In the genomic region with DNA sequence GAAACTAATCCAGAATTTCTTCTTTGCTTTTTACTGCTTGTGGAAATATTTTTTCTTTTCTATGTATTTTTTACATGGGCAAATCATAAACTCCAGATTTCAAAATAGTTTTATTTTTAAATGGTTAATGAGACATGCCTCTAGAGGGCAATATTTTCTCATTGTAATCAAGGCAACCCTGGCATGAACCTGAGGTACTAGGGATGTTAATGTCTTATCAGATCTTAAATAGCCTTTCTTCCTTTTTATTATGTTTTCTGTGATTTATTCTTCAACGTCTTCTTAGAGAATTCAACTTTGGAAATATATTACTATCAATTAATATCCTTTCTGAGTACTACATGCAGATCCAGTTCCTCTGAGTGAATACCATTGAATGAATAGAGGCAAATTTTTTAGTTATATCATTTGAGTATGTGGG, we compare ENCODE assay signal across 8 cellular contexts.
DNase-seq lines count a peak whose midpoint lies in the region; ATAC-seq and TF ChIP-seq lines count a peak whose summit lies in the region.

No MANE protein-coding gene starts in this region.

- H3K9me3 ChIP-seq in DND-41 (ENCODE audit: insufficient read depth, low read length, severe bottlenecking), result no peaks in the 10 kb centered on the region

- H3K4me1 Mint-ChIP-seq in activated CD4-positive, alpha-beta T cell treated with anti-CD3 and anti-CD28 coated beads for 36 hours, result no peaks in the 10 kb centered on the region

- no peak overlapping the region for H3K4me3 Mint-ChIP-seq in activated CD4-positive, alpha-beta T cell treated with anti-CD3 and anti-CD28 coated beads for 36 hours

- H3K4me2 ChIP-seq in DND-41 (ENCODE audit: insufficient read depth, low read length), result no peak overlapping the region

- H3K27ac ChIP-seq in DND-41 (ENCODE audit: low read length), result no peak overlapping the region

- H3K36me3 Mint-ChIP-seq in activated CD4-positive, alpha-beta T cell treated with anti-CD3 and anti-CD28 coated beads for 36 hours (ENCODE audit: low read depth), result peaks cover 2% of the 10 kb centered on the region

- no peaks in the 10 kb centered on the region for H3K27me3 Mint-ChIP-seq in activated CD4-positive, alpha-beta T cell treated with anti-CD3 and anti-CD28 coated beads for 36 hours

- H3K27ac Mint-ChIP-seq in activated CD4-positive, alpha-beta T cell treated with anti-CD3 and anti-CD28 coated beads for 36 hours, result no peak overlapping the region

- peak; percentile 60; the same call in 2 of the 3 replicates for ATAC-seq in DND-41 (ENCODE audit: insufficient read depth, low read depth)
- peak; percentile 87 for ATAC-seq in SK-N-SH treated with all-trans-retinoic acid at 6 μM for 48 hours
- no peak for ATAC-seq in activated CD4-positive, alpha-beta T cell treated with anti-CD3 and anti-CD28 coated beads for 36 hours
- no peak for ATAC-seq in GM19328 (IDR thresholded peaks at IDR 0.05; ENCODE audit: unreplicated experiment)
- no peak for ATAC-seq in HG02588 (IDR thresholded peaks at IDR 0.05; ENCODE audit: unreplicated experiment)

- no peaks in the 10 kb centered on the region for H4K20me1 ChIP-seq in DND-41 (ENCODE audit: insufficient read depth, low read length)

- DNase-seq in DND-41 (no peak), KG1 (lab: John Stamatoyannopoulos, UW) (peak; percentile 25), foreskin melanocyte (peak; percentile 46), superior temporal gyrus (ENCODE audit: extremely low spot score) (peak; percentile 67)
- no peak for DNase-seq in activated CD4-positive, alpha-beta T cell treated with anti-CD3 and anti-CD28 coated beads for 36 hours

- peaks cover 2% of the 10 kb centered on the region for H3K9me3 Mint-ChIP-seq in activated CD4-positive, alpha-beta T cell treated with anti-CD3 and anti-CD28 coated beads for 36 hours (ENCODE audit: low read depth)

- TF ChIP-seq CTCF in DND-41 (IDR thresholded peaks at IDR 0.05; ENCODE audit: borderline replicate concordance, extremely low read depth, low read length, poor library complexity, severe bottlenecking), result peak; percentile 68

- no peaks in the 10 kb centered on the region for H3K4me1 ChIP-seq in DND-41 (ENCODE audit: insufficient read depth, low read length)

- intact Hi-C loops in activated CD4-positive, alpha-beta T cell treated with anti-CD3 and anti-CD28 coated beads for 36 hours (cut with DNase I, micrococcal nuclease), result loop anchor here (1.0 to 10.0 kb wide), 3 partner anchors 352 to 388 kb away; no protein-coding TSS in a partner anchor

- H2AFZ ChIP-seq in DND-41 (ENCODE audit: low read depth, low read length), result no peak overlapping the region

- H3K4me3 ChIP-seq in DND-41 (ENCODE audit: low read depth in 1 of 2, low read length in 2 of 2), result no peak overlapping the region

- no peaks in the 10 kb centered on the region for H3K36me3 ChIP-seq in DND-41 (ENCODE audit: insufficient read depth, low read length)

- H3K79me2 ChIP-seq in DND-41 (ENCODE audit: insufficient read depth, low read length), result no peaks in the 10 kb centered on the region

- POLR2A ChIA-PET in activated CD4-positive, alpha-beta T cell treated with anti-CD3 and anti-CD28 coated beads for 36 hours (lab: Charles Lee), result no interaction called here

- CTCF ChIA-PET in activated CD4-positive, alpha-beta T cell treated with anti-CD3 and anti-CD28 coated beads for 36 hours (lab: Charles Lee), result interaction anchor here (0.8 to 1.0 kb wide), 2 partner anchors 356 to 412 kb away, joined by 4 read pairs; no protein-coding TSS in a partner anchor

- H3K27me3 ChIP-seq in DND-41 (ENCODE audit: insufficient read depth, low read length, poor library complexity), result no peaks in the 10 kb centered on the region

- no peak overlapping the region for H3K9ac ChIP-seq in DND-41 (ENCODE audit: low read depth, low read length)

TF ChIP-seq in SK-N-SH treated with all-trans-retinoic acid at 6 μM for 48 hours, 23 proteins besides CTCF, POLR2A, EP300 and RAD21 (continues in another document):
- no peak for TF ChIP-seq ESRRG (CRISPR knock-in tag; IDR thresholded peaks at IDR 0.05)
- TF ChIP-seq SNAI2 (CRISPR knock-in tag; IDR thresholded peaks at IDR 0.05), result no peak
- TF ChIP-seq CREB5 (CRISPR knock-in tag; IDR thresholded peaks at IDR 0.05; ENCODE audit: low read depth), result no peak
- TF ChIP-seq ZNF8 (CRISPR knock-in tag; IDR thresholded peaks at IDR 0.05), result 0 out of 2 replicates have a peak, but pooled peaks have one; percentile 4
- TF ChIP-seq ISL1 (CRISPR knock-in tag; IDR thresholded peaks at IDR 0.05), result peak; percentile 95
- TF ChIP-seq ZC3H10 (CRISPR knock-in tag; IDR thresholded peaks at IDR 0.05), result no peak
- no peak for TF ChIP-seq ARNTL (CRISPR knock-in tag; IDR thresholded peaks at IDR 0.05; ENCODE audit: borderline replicate concordance, low read depth)
- TF ChIP-seq ZFP3 (CRISPR knock-in tag; IDR thresholded peaks at IDR 0.05), result no peak
- TF ChIP-seq PPARA (CRISPR knock-in tag; IDR thresholded peaks at IDR 0.05; ENCODE audit: borderline replicate concordance), result no peak
- TF ChIP-seq, protein P1, sequence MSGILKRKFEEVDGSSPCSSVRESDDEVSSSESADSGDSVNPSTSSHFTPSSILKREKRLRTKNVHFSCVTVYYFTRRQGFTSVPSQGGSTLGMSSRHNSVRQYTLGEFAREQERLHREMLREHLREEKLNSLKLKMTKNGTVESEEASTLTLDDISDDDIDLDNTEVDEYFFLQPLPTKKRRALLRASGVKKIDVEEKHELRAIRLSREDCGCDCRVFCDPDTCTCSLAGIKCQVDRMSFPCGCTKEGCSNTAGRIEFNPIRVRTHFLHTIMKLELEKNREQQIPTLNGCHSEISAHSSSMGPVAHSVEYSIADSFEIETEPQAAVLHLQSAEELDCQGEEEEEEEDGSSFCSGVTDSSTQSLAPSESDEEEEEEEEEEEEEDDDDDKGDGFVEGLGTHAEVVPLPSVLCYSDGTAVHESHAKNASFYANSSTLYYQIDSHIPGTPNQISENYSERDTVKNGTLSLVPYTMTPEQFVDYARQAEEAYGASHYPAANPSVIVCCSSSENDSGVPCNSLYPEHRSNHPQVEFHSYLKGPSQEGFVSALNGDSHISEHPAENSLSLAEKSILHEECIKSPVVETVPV (CRISPR knock-in tag; IDR thresholded peaks at IDR 0.05), result no peak
- TF ChIP-seq PATZ1 (CRISPR knock-in tag; IDR thresholded peaks at IDR 0.05; ENCODE audit: borderline replicate concordance), result 0 out of 2 replicates have a peak, but pooled peaks have one; percentile 36
- no peak for TF ChIP-seq BACH2 (CRISPR knock-in tag; IDR thresholded peaks at IDR 0.05; ENCODE audit: borderline replicate concordance)
- no peak for TF ChIP-seq ZNF565 (CRISPR knock-in tag; conservative IDR thresholded peaks at IDR 0.05; ENCODE audit: low read depth)
- TF ChIP-seq TOX (CRISPR knock-in tag; IDR thresholded peaks at IDR 0.05; ENCODE audit: borderline replicate concordance), result peak; percentile 70
- TF ChIP-seq CSDC2 (CRISPR knock-in tag; IDR thresholded peaks at IDR 0.05), result no peak
- no peak for TF ChIP-seq GLIS3 (CRISPR knock-in tag; IDR thresholded peaks at IDR 0.05)
- TF ChIP-seq, protein P2, sequence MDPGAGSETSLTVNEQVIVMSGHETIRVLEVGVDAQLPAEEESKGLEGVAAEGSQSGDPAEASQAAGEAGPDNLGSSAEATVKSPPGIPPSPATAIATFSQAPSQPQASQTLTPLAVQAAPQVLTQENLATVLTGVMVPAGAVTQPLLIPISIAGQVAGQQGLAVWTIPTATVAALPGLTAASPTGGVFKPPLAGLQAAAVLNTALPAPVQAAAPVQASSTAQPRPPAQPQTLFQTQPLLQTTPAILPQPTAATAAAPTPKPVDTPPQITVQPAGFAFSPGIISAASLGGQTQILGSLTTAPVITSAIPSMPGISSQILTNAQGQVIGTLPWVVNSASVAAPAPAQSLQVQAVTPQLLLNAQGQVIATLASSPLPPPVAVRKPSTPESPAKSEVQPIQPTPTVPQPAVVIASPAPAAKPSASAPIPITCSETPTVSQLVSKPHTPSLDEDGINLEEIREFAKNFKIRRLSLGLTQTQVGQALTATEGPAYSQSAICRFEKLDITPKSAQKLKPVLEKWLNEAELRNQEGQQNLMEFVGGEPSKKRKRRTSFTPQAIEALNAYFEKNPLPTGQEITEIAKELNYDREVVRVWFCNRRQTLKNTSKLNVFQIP (CRISPR knock-in tag; IDR thresholded peaks at IDR 0.05; ENCODE audit: borderline replicate concordance, low read depth), result no peak
- 0 out of 2 replicates have a peak, but pooled peaks have one; percentile 4 for TF ChIP-seq ZNF70 (CRISPR knock-in tag; IDR thresholded peaks at IDR 0.05)

Comparison
In these comparisons a context has a peak if more than half of its experiments do, and no peak if none do; other contexts are left out.
1. ATAC-seq: peak in DND-41 (single experiment) and SK-N-SH treated with all-trans-retinoic acid at 6 μM for 48 hours (single experiment); none in activated CD4-positive, alpha-beta T cell treated with anti-CD3 and anti-CD28 coated beads for 36 hours (single experiment), GM19328 (single experiment) and HG02588 (single experiment).
2. DNase-seq: peak in KG1 (single experiment), foreskin melanocyte (single experiment) and superior temporal gyrus (single experiment); none in DND-41 (single experiment) and activated CD4-positive, alpha-beta T cell treated with anti-CD3 and anti-CD28 coated beads for 36 hours (single experiment).